ENCODE assay signal across 1 cellular context in genomic region chr16:72818286-72818845, GRCh38.
TF ChIP-seq lines count a peak whose summit lies in the region.

No MANE protein-coding gene starts in this region.

TF ChIP-seq in H1, 55 proteins besides CTCF, POLR2A, EP300 and RAD21 (continued from another document):
- no peak for TF ChIP-seq USF2 (IDR thresholded peaks at IDR 0.05; ENCODE audit: low read length)
- no peak for TF ChIP-seq KDM5A (IDR thresholded peaks at IDR 0.05; ENCODE audit: low read length)
- TF ChIP-seq SAP30 (IDR thresholded peaks at IDR 0.05; ENCODE audit: insufficient read depth, insufficient replicate concordance, low read length), result no peak
- TF ChIP-seq CHD7 (IDR thresholded peaks at IDR 0.05; ENCODE audit: insufficient replicate concordance, low read length), result no peak
TF ChIP-seq in H1: peak in this region for 1.
